27 cellular contexts compared by ENCODE assay signal in genomic region chr4:188735082-188735481, GRCh38.
"Had no signal": no experiment of that assay in that cellular context is flagged by ENCODE, and none has a peak within 500 bp of the region (broad histone marks: within the 10 kb centered on the region; RNA-seq: fewer than 3 reads in every experiment).

No MANE protein-coding gene starts in this region.

- H3K4me1 ChIP-seq: colonic mucosa, esophagus muscularis mucosa, esophagus squamous epithelium, foreskin keratinocyte, gastrocnemius medialis, gastroesophageal sphincter, heart left ventricle had no signal

- H3K4me3 ChIP-seq: colonic mucosa, coronary artery, dorsolateral prefrontal cortex, esophagus muscularis mucosa, esophagus squamous epithelium, gastrocnemius medialis, gastroesophageal sphincter, heart left ventricle had no signal

- ATAC-seq: effector memory CD8-positive, alpha-beta T cell; esophagus mucosa; foreskin keratinocyte; gastrocnemius medialis; gastroesophageal sphincter; heart left ventricle had no signal

- H3K4me3 Mint-ChIP-seq: dendritic cell treated with granulocyte-macrophage colony-stimulating factor and Interleukin-4, amounts not matched to agents 40 ng/mL and 50 ng/mL, for 4 days; effector memory CD8-positive, alpha-beta T cell; endodermal cell had no signal

- H3K4me1 Mint-ChIP-seq: endodermal cell had no signal

- FAIRE-seq: colon, endometrium, endothelial cell of umbilical vein had no signal

- H3K27me3 ChIP-seq: colonic mucosa, esophagus muscularis mucosa, esophagus squamous epithelium, foreskin keratinocyte, gastrocnemius medialis, gastroesophageal sphincter, heart left ventricle had no signal

- DNase-seq: colonic mucosa; cortex of kidney; dermis blood vessel endothelial cell; dorsolateral prefrontal cortex; effector CD4-positive, alpha-beta T cell; effector CD8-positive, alpha-beta T cell; effector memory CD4-positive, alpha-beta T cell; effector memory CD8-positive, alpha-beta T cell; endodermal cell; erythroblast; esophagus squamous epithelium; foreskin fibroblast; foreskin keratinocyte; foreskin melanocyte; gastrocnemius medialis; glutamatergic neuron; head of caudate nucleus; heart left ventricle had no signal

- H3K27ac Mint-ChIP-seq: dendritic cell treated with granulocyte-macrophage colony-stimulating factor and Interleukin-4, amounts not matched to agents 40 ng/mL and 50 ng/mL, for 4 days; effector memory CD8-positive, alpha-beta T cell; endodermal cell had no signal

- H3K27ac ChIP-seq: colonic mucosa, coronary artery, dorsolateral prefrontal cortex, epithelial cell of prostate, esophagus muscularis mucosa, esophagus squamous epithelium, foreskin keratinocyte, gastrocnemius medialis, gastroesophageal sphincter, heart left ventricle had no signal

- H3K36me3 ChIP-seq: colonic mucosa, esophagus muscularis mucosa, esophagus squamous epithelium, gastrocnemius medialis, gastroesophageal sphincter, heart left ventricle had no signal

- H3K9me3 ChIP-seq: colonic mucosa, esophagus muscularis mucosa, esophagus squamous epithelium, gastrocnemius medialis, gastroesophageal sphincter had no signal

- H3K27me3 Mint-ChIP-seq: dendritic cell treated with granulocyte-macrophage colony-stimulating factor and Interleukin-4, amounts not matched to agents 40 ng/mL and 50 ng/mL, for 4 days; effector memory CD8-positive, alpha-beta T cell had no signal
